8 cellular contexts compared by ENCODE assay signal in the genomic region with DNA sequence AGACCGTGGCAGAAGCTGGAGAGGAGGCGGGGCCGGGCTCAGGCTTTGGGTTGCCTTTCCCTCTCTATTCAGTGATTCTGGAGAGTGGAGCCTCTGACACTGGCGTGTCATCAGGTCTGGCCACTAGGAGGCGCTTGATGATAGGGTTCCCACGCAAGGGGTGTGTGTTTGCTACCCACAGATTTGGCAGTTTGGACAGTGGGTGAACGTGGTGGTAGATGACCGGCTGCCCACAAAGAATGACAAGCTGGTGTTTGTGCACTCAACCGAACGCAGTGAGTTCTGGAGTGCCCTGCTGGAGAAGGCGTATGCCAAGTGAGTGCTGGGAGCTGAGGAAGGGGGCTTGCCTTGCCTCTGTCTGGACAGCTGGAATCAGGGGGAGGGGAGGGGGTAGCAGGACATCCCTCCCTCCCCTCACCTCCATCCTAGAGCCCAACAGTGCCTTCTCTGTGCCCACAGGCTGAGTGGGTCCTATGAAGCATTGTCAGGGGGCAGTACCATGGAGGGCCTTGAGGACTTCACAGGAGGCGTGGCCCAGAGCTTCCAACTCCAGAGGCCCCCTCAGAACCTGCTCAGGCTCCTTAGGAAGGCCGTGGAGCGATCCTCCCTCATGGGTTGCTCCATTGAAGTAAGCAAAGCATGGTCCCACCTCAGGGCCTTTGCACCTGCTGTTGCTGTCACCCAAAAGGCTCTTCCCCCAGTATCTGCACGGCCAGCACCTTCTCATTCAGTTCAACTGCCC. TPM values are rescaled to one million over a fixed set of nuclear protein-coding genes. Genes with fewer than 3 reads are reported as not detected.
A peak's percentile ranks its signal among the peaks of the same experiment; 100 is the strongest.
DNase-seq lines count a peak whose midpoint lies in the region; ATAC-seq and TF ChIP-seq lines count a peak whose summit lies in the region.

No MANE protein-coding gene starts in this region.

- H3K4me2 ChIP-seq in Karpas-422 (ENCODE audit: low read depth, low read length, poor library complexity, severe bottlenecking) = no peak overlapping the region

- H3K9me3 ChIP-seq in Karpas-422 (ENCODE audit: low read length) (no peaks in the 10 kb centered on the region), RWPE2 (ENCODE audit: severe bottlenecking) (no peaks in the 10 kb centered on the region), ovary (no peaks in the 10 kb centered on the region), thyroid gland (no peaks in the 10 kb centered on the region)

- H3K9ac ChIP-seq in Karpas-422 (ENCODE audit: low read length) = no peak overlapping the region

- intact Hi-C loops in ovary (cut with DNase I) = loop anchor here (5.0 to 10.0 kb wide), 3 partner anchors 59 to 162 kb away; no protein-coding TSS in a partner anchor
- intact Hi-C loops in thyroid gland (cut with DNase I) = loop anchor here (5.0 kb wide), 2 partner anchors 64 to 84 kb away; a partner anchor contains a TSS

- H3K9me3 Mint-ChIP-seq in activated T-helper 17 cell treated with anti-CD3 and anti-CD28 coated beads, Interleukin-2, amount 50 U/mL, for 72 hours = no peaks in the 10 kb centered on the region

- no peaks in the 10 kb centered on the region for H3K79me2 ChIP-seq in Karpas-422 (ENCODE audit: low read length)

- H3K27ac ChIP-seq in Karpas-422 (ENCODE audit: low read length) (no peak overlapping the region), RWPE2 (ENCODE audit: poor library complexity, severe bottlenecking) (no peak overlapping the region), foreskin keratinocyte (no peak overlapping the region), ovary (no peak overlapping the region), thyroid gland (peak overlapping the region; percentile 4 to 27 (median 24))

- DNase-seq in COLO829 (ENCODE audit: low spot score) (peak; percentile 95), Karpas-422 (peak; percentile 90), RWPE2 (ENCODE audit: low spot score) (no peak), foreskin keratinocyte (peak; percentile 23 to 50), ovary (peak; percentile 68 to 87 (median 86)), thyroid gland (peak; percentile 93 to 95)

- WGBS in ovary, 3 donors = 24 to 26% (median 25%) methylated on average over 15 of the region's 15 CpGs
- WGBS in thyroid gland, 2 donors = 21 to 23% methylated on average over 12 to 15 of the region's 15 CpGs

- no peak overlapping the region for H2AFZ ChIP-seq in Karpas-422 (ENCODE audit: low read length)

- peak; percentile 85 for TF ChIP-seq CTCF in RWPE2 (IDR thresholded peaks at IDR 0.05; ENCODE audit: poor library complexity, severe bottlenecking)
- peak; percentile 95 for TF ChIP-seq CTCF in foreskin keratinocyte (conservative IDR thresholded peaks at IDR 0.05)
- TF ChIP-seq CTCF in ovary (IDR thresholded peaks at IDR 0.05) = peak; percentile 69 to 87 (median 72)
- TF ChIP-seq CTCF in thyroid gland (IDR thresholded peaks at IDR 0.05) = peak; percentile 64 to 98 (median 89)

- H3K4me3 ChIP-seq in Karpas-422 (ENCODE audit: low read length) (no peak overlapping the region), RWPE2 (ENCODE audit: severe bottlenecking) (no peak overlapping the region), ovary (no peak overlapping the region), thyroid gland (replicated peaks in 1 of 3) (no peak overlapping the region)

- peaks cover 5% of the 10 kb centered on the region for H3K4me1 ChIP-seq in Karpas-422 (ENCODE audit: low read length)
- peaks cover 3% of the 10 kb centered on the region for H3K4me1 ChIP-seq in RWPE2 (ENCODE audit: insufficient read depth, poor library complexity, severe bottlenecking)
- H3K4me1 ChIP-seq in foreskin keratinocyte = peaks cover 4% of the 10 kb centered on the region
- H3K4me1 ChIP-seq in ovary (ENCODE audit: insufficient read depth) = peaks cover under 1% of the 10 kb centered on the region
- H3K4me1 ChIP-seq in thyroid gland = peaks cover 2 to 13% of the 10 kb centered on the region in 2 donors

- no peaks in the 10 kb centered on the region for H3K36me3 Mint-ChIP-seq in activated T-helper 17 cell treated with anti-CD3 and anti-CD28 coated beads, Interleukin-2, amount 50 U/mL, for 72 hours (ENCODE audit: low read depth)

- H3K9me2 ChIP-seq in Karpas-422 (replicated peaks; ENCODE audit: insufficient read depth, low read length) = no peaks in the 10 kb centered on the region

- H3K27me3 Mint-ChIP-seq in activated T-helper 17 cell treated with anti-CD3 and anti-CD28 coated beads, Interleukin-2, amount 50 U/mL, for 72 hours = no peaks in the 10 kb centered on the region

- H3K4me1 Mint-ChIP-seq in activated T-helper 17 cell treated with anti-CD3 and anti-CD28 coated beads, Interleukin-2, amount 50 U/mL, for 72 hours = peaks cover 11% of the 10 kb centered on the region

- no peaks in the 10 kb centered on the region for H3K36me3 ChIP-seq in Karpas-422 (ENCODE audit: insufficient read depth, low read length)
- no peaks in the 10 kb centered on the region for H3K36me3 ChIP-seq in RWPE2 (ENCODE audit: low read depth)
- no peaks in the 10 kb centered on the region for H3K36me3 ChIP-seq in ovary
- no peaks in the 10 kb centered on the region for H3K36me3 ChIP-seq in thyroid gland

- H3K4me3 Mint-ChIP-seq in activated T-helper 17 cell treated with anti-CD3 and anti-CD28 coated beads, Interleukin-2, amount 50 U/mL, for 72 hours = peak overlapping the region; percentile 70

- H3K27me3 ChIP-seq in Karpas-422 (ENCODE audit: low read length) (no peaks in the 10 kb centered on the region), RWPE2 (ENCODE audit: insufficient read depth, poor library complexity, severe bottlenecking) (no peaks in the 10 kb centered on the region), foreskin keratinocyte (no peaks in the 10 kb centered on the region), ovary (no peaks in the 10 kb centered on the region), thyroid gland (no peaks in the 10 kb centered on the region)

- peak; percentile 43 for ATAC-seq in GM21360 (IDR thresholded peaks at IDR 0.05; ENCODE audit: unreplicated experiment)
- peak; percentile 90 for ATAC-seq in RWPE2 (ENCODE audit: low read depth)
- ATAC-seq in activated T-helper 17 cell treated with anti-CD3 and anti-CD28 coated beads, Interleukin-2, amount 50 U/mL, for 72 hours (replicated peaks) = peak; percentile 82
- peak; percentile 81 for ATAC-seq in foreskin keratinocyte

- no peak for TF ChIP-seq POLR2A in ovary (IDR thresholded peaks at IDR 0.05)
- no peak for TF ChIP-seq POLR2A in thyroid gland (IDR thresholded peaks at IDR 0.05)

- H4K20me1 ChIP-seq in Karpas-422 (ENCODE audit: insufficient read depth, low read depth, low read length) = no peaks in the 10 kb centered on the region

- peak overlapping the region; percentile 89 for H3K27ac Mint-ChIP-seq in activated T-helper 17 cell treated with anti-CD3 and anti-CD28 coated beads, Interleukin-2, amount 50 U/mL, for 72 hours

- no peak for TF ChIP-seq EP300 in ovary (IDR thresholded peaks at IDR 0.05)

RNA-seq across cellular contexts. Expression of a gene that starts 14.3 kb away (rescaled TPM):
- not detected in 2 replicates for total RNA-seq in Karpas-422 (2014; rRNA removed; shearing (Covaris generic); ENCODE audit: low replicate concordance)
- 1 to 10 TPM in 1 of 2 donors, not detected in 1; 1.1 TPM for total RNA-seq in activated T-helper 17 cell treated with anti-CD3 and anti-CD28 coated beads, Interleukin-2, amount 50 U/mL, for 72 hours
- total RNA-seq in foreskin keratinocyte = not detected in 2 replicates
- polyA plus RNA-seq in foreskin keratinocyte = not detected in 2 replicates
- total RNA-seq in ovary = under 1 TPM in 3 of 7 donors, not detected in 4; 0.18 to 0.22 (median 0.20) TPM
- polyA plus RNA-seq in ovary = under 1 TPM; 0.17 to 0.38 TPM
- 1 to 10 TPM in 1 of 4 donors, under 1 TPM in 1, not detected in 2; 0.22 to 1.7 TPM for total RNA-seq in thyroid gland

RNA-seq across cellular contexts. Expression of a gene that starts 43.8 kb away (rescaled TPM):
- total RNA-seq in Karpas-422 (2014; rRNA removed; shearing (Covaris generic); ENCODE audit: low replicate concordance) = not detected in 2 replicates
- not detected for total RNA-seq in activated T-helper 17 cell treated with anti-CD3 and anti-CD28 coated beads, Interleukin-2, amount 50 U/mL, for 72 hours
- total RNA-seq in foreskin keratinocyte = not detected in 2 replicates
- not detected in 2 replicates for polyA plus RNA-seq in foreskin keratinocyte
- under 1 TPM in 2 of 7 donors, not detected in 5; 0.43 to 0.50 TPM for total RNA-seq in ovary
- under 1 TPM; 0.40 to 0.42 TPM for polyA plus RNA-seq in ovary
- not detected for total RNA-seq in thyroid gland

RNA-seq across cellular contexts. Expression of a gene that starts 45.6 kb away (rescaled TPM):
- 4.5 and 9.1 TPM in 2 replicates for total RNA-seq in Karpas-422 (2014; rRNA removed; shearing (Covaris generic); ENCODE audit: low replicate concordance)
- 10 to 100 TPM; 12.1 to 21.4 TPM for total RNA-seq in activated T-helper 17 cell treated with anti-CD3 and anti-CD28 coated beads, Interleukin-2, amount 50 U/mL, for 72 hours
- 57.0 and 57.8 TPM in 2 replicates for total RNA-seq in foreskin keratinocyte
- 34.4 and 35.9 TPM in 2 replicates for polyA plus RNA-seq in foreskin keratinocyte
- 10 to 100 TPM in 6 of 7 donors, 1 to 10 TPM in 1; 7.5 to 20.6 (median 16.5) TPM for total RNA-seq in ovary
- polyA plus RNA-seq in ovary = 10 to 100 TPM; 11.7 to 25.7 TPM
- 10 to 100 TPM; 21.6 to 41.7 (median 29.3) TPM for total RNA-seq in thyroid gland

RNA-seq across cellular contexts. Expression of a gene that starts 45.7 kb away (rescaled TPM):
- total RNA-seq in Karpas-422 (2014; rRNA removed; shearing (Covaris generic); ENCODE audit: low replicate concordance) = 80.1 and 82.9 TPM in 2 replicates
- total RNA-seq in activated T-helper 17 cell treated with anti-CD3 and anti-CD28 coated beads, Interleukin-2, amount 50 U/mL, for 72 hours = 10 to 100 TPM; 29.3 to 54.0 TPM
- total RNA-seq in foreskin keratinocyte (123 and 124 TPM in 2 replicates), ovary (10 to 100 TPM; 21.5 to 35.9 (median 24.9) TPM), thyroid gland (10 to 100 TPM; 26.5 to 80.5 (median 31.1) TPM)
- polyA plus RNA-seq in foreskin keratinocyte (183 and 189 TPM in 2 replicates), ovary (10 to 100 TPM; 20.8 to 23.3 TPM)

RNA-seq across cellular contexts. Expression of a gene that starts 50.5 kb away (rescaled TPM):
- total RNA-seq in Karpas-422 (2014; rRNA removed; shearing (Covaris generic); ENCODE audit: low replicate concordance) = 26.9 and 29.3 TPM in 2 replicates
- 10 to 100 TPM; 40.8 to 80.8 TPM for total RNA-seq in activated T-helper 17 cell treated with anti-CD3 and anti-CD28 coated beads, Interleukin-2, amount 50 U/mL, for 72 hours
- 34.6 and 42.2 TPM in 2 replicates for total RNA-seq in foreskin keratinocyte
- polyA plus RNA-seq in foreskin keratinocyte = 42.1 and 50.9 TPM in 2 replicates
- 10 to 100 TPM; 11.2 to 35.4 (median 30.2) TPM for total RNA-seq in ovary
- 10 to 100 TPM; 24.8 to 54.0 TPM for polyA plus RNA-seq in ovary
- 10 to 100 TPM; 39.7 to 83.3 (median 55.8) TPM for total RNA-seq in thyroid gland

Comparison
In these comparisons a context has a peak if more than half of its experiments do, and no peak if none do; other contexts are left out.
1. H3K27ac ChIP-seq: peak in thyroid gland (3 of 3); none in Karpas-422 (single experiment), RWPE2 (single experiment), foreskin keratinocyte (single experiment) and ovary (0 of 2).
2. Peak in every context shown above with its lines, with median percentiles within 50 percentile points of each other: ATAC-seq and CTCF ChIP-seq.